ENCODE assay signal across 1 cellular context in genomic region chr2:76895469-76895868, GRCh38.
TF ChIP-seq lines count a peak whose summit lies in the region.

No MANE protein-coding gene starts in this region.

TF ChIP-seq in WTC11, 78 proteins besides CTCF, POLR2A, EP300 and RAD21 (continued from another document):
- TF ChIP-seq, protein P1, sequence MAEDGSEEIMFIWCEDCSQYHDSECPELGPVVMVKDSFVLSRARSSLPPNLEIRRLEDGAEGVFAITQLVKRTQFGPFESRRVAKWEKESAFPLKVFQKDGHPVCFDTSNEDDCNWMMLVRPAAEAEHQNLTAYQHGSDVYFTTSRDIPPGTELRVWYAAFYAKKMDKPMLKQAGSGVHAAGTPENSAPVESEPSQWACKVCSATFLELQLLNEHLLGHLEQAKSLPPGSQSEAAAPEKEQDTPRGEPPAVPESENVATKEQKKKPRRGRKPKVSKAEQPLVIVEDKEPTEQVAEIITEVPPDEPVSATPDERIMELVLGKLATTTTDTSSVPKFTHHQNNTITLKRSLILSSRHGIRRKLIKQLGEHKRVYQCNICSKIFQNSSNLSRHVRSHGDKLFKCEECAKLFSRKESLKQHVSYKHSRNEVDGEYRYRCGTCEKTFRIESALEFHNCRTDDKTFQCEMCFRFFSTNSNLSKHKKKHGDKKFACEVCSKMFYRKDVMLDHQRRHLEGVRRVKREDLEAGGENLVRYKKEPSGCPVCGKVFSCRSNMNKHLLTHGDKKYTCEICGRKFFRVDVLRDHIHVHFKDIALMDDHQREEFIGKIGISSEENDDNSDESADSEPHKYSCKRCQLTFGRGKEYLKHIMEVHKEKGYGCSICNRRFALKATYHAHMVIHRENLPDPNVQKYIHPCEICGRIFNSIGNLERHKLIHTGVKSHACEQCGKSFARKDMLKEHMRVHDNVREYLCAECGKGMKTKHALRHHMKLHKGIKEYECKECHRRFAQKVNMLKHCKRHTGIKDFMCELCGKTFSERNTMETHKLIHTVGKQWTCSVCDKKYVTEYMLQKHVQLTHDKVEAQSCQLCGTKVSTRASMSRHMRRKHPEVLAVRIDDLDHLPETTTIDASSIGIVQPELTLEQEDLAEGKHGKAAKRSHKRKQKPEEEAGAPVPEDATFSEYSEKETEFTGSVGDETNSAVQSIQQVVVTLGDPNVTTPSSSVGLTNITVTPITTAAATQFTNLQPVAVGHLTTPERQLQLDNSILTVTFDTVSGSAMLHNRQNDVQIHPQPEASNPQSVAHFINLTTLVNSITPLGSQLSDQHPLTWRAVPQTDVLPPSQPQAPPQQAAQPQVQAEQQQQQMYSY (CRISPR knock-in tag; IDR thresholded peaks at IDR 0.05), result no peak
- no peak for TF ChIP-seq ZNF138 (CRISPR knock-in tag; conservative IDR thresholded peaks at IDR 0.05)
- TF ChIP-seq ZNF396 (CRISPR knock-in tag; IDR thresholded peaks at IDR 0.05; ENCODE audit: borderline replicate concordance), result no peak
- no peak for TF ChIP-seq CBFB (CRISPR knock-in tag; IDR thresholded peaks at IDR 0.05; ENCODE audit: low read depth)
- TF ChIP-seq E2F5 (CRISPR knock-in tag; IDR thresholded peaks at IDR 0.05), result no peak
